6 cellular contexts compared by ENCODE assay signal in genomic region chr14:24243336-24243836, GRCh38. TPM values are rescaled to one million over a fixed set of nuclear protein-coding genes. Genes with fewer than 3 reads are reported as not detected.
A peak's percentile ranks its signal among the peaks of the same experiment; 100 is the strongest.
DNase-seq lines count a peak whose midpoint lies in the region; ATAC-seq and TF ChIP-seq lines count a peak whose summit lies in the region.

No MANE protein-coding gene starts in this region.

- TF ChIP-seq CTCF in Peyer's patch (IDR thresholded peaks at IDR 0.05) (no peak), heart right ventricle (IDR thresholded peaks at IDR 0.05) (no peak), thoracic aorta (IDR thresholded peaks at IDR 0.05) (no peak)

- H3K36me3 ChIP-seq in Peyer's patch, result peaks cover 0 to 28% (median 0%) of the 10 kb centered on the region in 3 donors
- H3K36me3 ChIP-seq in heart right ventricle, result peaks cover 0 to 32% (median 20%) of the 10 kb centered on the region in 9 donors
- H3K36me3 ChIP-seq in thoracic aorta, result peaks cover 20% of the 10 kb centered on the region

- no peak for TF ChIP-seq POLR2A in Peyer's patch (IDR thresholded peaks at IDR 0.05)
- no peak for TF ChIP-seq POLR2A in erythroblast (IDR thresholded peaks at IDR 0.05; ENCODE audit: low read length)

- H3K4me3 ChIP-seq in GM08714 (ENCODE audit: low read length), result peak overlapping the region; percentile 49
- peak overlapping the region; percentile 50 to 73 (median 63) for H3K4me3 ChIP-seq in Peyer's patch
- peak overlapping the region; percentile 59 to 90 (median 74) for H3K4me3 ChIP-seq in heart right ventricle
- peak overlapping the region; percentile 76 for H3K4me3 ChIP-seq in thoracic aorta

- intact Hi-C loops in heart right ventricle (cut with DNase I), result loop anchor here in 8 of 10 donors (1.0 to 10.0 kb wide), 7 partner anchors 27 to 199 kb away; partner anchors contain the start of genes DHRS1 (in 4 of the 8), NOP9 (in 4 of the 8), RABGGTA (in 1 of the 8) and SDR39U1 (in 1 of the 8)

- H3K27me3 ChIP-seq in Peyer's patch (no peaks in the 10 kb centered on the region), heart right ventricle (no peaks in the 10 kb centered on the region), thoracic aorta (replicated peaks; ENCODE audit: insufficient read depth) (no peaks in the 10 kb centered on the region)

- peaks cover 0 to 39% (median 7%) of the 10 kb centered on the region in 4 donors for H3K4me1 ChIP-seq in Peyer's patch
- peaks cover 10 to 54% (median 43%) of the 10 kb centered on the region in 9 donors for H3K4me1 ChIP-seq in heart right ventricle
- peaks cover 19 to 39% of the 10 kb centered on the region in 2 donors for H3K4me1 ChIP-seq in thoracic aorta (ENCODE audit: control insufficient read depth in 1 of 2, low read depth in 2 of 2)

- 61 to 64% methylated on average over 10 of the region's 10 CpGs for WGBS in heart right ventricle, 2 donors

- DNase-seq in Peyer's patch (peak in 1 of 3 donors; percentile 59), heart right ventricle (no peak), thoracic aorta (ENCODE audit: low spot score) (no peak), erythroblast (lab: John Stamatoyannopoulos, UW) (no peak)

- no peaks in the 10 kb centered on the region for H3K9me3 ChIP-seq in Peyer's patch
- H3K9me3 ChIP-seq in heart right ventricle, result no peaks in the 10 kb centered on the region
- H3K9me3 ChIP-seq in thoracic aorta, result no peaks in the 10 kb centered on the region

- ATAC-seq in heart right ventricle, result peak in 3 of 8 donors; percentile 0 to 1 (median 0)
- no peak for ATAC-seq in thoracic aorta (ENCODE audit: insufficient number of reproducible peaks, low FRiP score, low read depth)
- no peak for ATAC-seq in HG02571 (IDR thresholded peaks at IDR 0.05; ENCODE audit: unreplicated experiment)

- H3K27ac ChIP-seq in Peyer's patch (peak overlapping the region; percentile 94 to 98 (median 96)), heart right ventricle (peak overlapping the region; percentile 97 to 99 (median 98)), thoracic aorta (peak overlapping the region; percentile 92 to 98)

RNA-seq across cellular contexts. Expression of gene TINF2, which starts 1.0 kb away (rescaled TPM):
- 10 to 100 TPM; 26.4 to 39.6 (median 36.9) TPM for total RNA-seq in Peyer's patch
- total RNA-seq in heart right ventricle, result 10 to 100 TPM; 36.8 to 56.4 (median 40.5) TPM
- 10 to 100 TPM; 19.3 to 44.0 TPM for polyA plus RNA-seq in heart right ventricle
- total RNA-seq in thoracic aorta, result 10 to 100 TPM; 52.4 to 83.5 TPM

RNA-seq across cellular contexts. Expression of gene GMPR2, which starts 10.7 kb away (rescaled TPM):
- total RNA-seq in Peyer's patch, result 10 to 100 TPM; 52.7 to 59.4 (median 55.3) TPM
- 10 to 100 TPM; 28.6 to 46.9 (median 33.5) TPM for total RNA-seq in heart right ventricle
- polyA plus RNA-seq in heart right ventricle, result 10 to 100 TPM; 26.4 to 27.3 TPM
- total RNA-seq in thoracic aorta, result 10 to 100 TPM; 39.2 to 51.3 TPM

RNA-seq across cellular contexts. Expression of gene NEDD8, which starts 11.2 kb away (rescaled TPM):
- total RNA-seq in Peyer's patch, result 10 to 100 TPM; 44.1 to 77.6 (median 67.9) TPM
- total RNA-seq in heart right ventricle, result 100 to 1,000 TPM; 178 to 228 (median 199) TPM
- polyA plus RNA-seq in heart right ventricle, result 100 to 1,000 TPM; 154 to 325 TPM
- 10 to 100 TPM; 76.0 to 91.4 TPM for total RNA-seq in thoracic aorta

RNA-seq across cellular contexts. Expression of gene TGM1, which starts 19.6 kb away (rescaled TPM):
- total RNA-seq in Peyer's patch, result 10 to 100 TPM in 1 of 4 donors, 1 to 10 TPM in 3; 1.2 to 11.3 (median 5.9) TPM
- total RNA-seq in heart right ventricle, result 1 to 10 TPM in 1 of 10 donors, under 1 TPM in 9; 0.17 to 2.2 (median 0.65) TPM
- polyA plus RNA-seq in heart right ventricle, result under 1 TPM; 0.51 to 0.87 TPM
- total RNA-seq in thoracic aorta, result under 1 TPM in 1 of 2 donors, not detected in 1; 0.21 TPM

RNA-seq across cellular contexts. Expression of gene MDP1, which starts 27.5 kb away (rescaled TPM):
- total RNA-seq in Peyer's patch, result 10 to 100 TPM in 2 of 4 donors, 1 to 10 TPM in 2; 7.4 to 17.5 (median 10.5) TPM
- 10 to 100 TPM; 13.9 to 22.9 (median 18.9) TPM for total RNA-seq in heart right ventricle
- 10 to 100 TPM; 23.0 to 23.5 TPM for polyA plus RNA-seq in heart right ventricle
- total RNA-seq in thoracic aorta, result 10 to 100 TPM; 15.7 to 24.0 TPM
